ENCODE assay signal across 18 cellular contexts in the genomic region with DNA sequence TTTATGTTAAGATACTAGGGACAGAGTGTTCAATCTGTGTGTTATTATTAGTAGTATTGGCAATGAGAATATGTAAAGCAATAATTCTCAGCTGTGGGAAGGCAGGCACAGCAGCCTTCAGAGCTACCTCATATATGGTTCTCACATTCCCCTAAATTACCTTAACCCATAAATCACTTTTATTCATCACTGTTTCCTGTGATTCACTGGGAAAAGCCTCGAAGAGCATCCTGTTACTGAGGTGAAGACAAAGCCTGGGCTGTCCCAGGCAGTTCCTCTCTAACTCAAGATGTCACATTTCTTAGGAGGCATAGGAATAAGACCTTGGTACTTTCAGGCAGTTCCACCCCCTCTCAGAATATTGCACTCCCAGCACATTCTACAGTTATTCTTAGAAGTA.
"Had no signal": no experiment of that assay in that cellular context is flagged by ENCODE, and none has a peak within 500 bp of the region (broad histone marks: within the 10 kb centered on the region; RNA-seq: fewer than 3 reads in every experiment).

No MANE protein-coding gene starts in this region.

- DNase-seq: IMR-90, Kasumi-1, MM.1S, NCI-H1092 treated with DMSO at 0.1 percent for 48 hours, NCI-H1436, NCI-H187, NCI-H2029, NCI-H2171, NCI-H226, NCI-H446, NCI-H510A, NCI-H774, SHP77, SK-N-SH, SW 1271 had no signal

- H3K27ac ChIP-seq: KMS-11, RWPE1 had no signal

- ATAC-seq: HepG2 had no signal

- H3K9ac ChIP-seq: KMS-11, SK-N-SH had no signal
